Comparison of ENCODE assay signal across 1 cellular context in the genomic region with DNA sequence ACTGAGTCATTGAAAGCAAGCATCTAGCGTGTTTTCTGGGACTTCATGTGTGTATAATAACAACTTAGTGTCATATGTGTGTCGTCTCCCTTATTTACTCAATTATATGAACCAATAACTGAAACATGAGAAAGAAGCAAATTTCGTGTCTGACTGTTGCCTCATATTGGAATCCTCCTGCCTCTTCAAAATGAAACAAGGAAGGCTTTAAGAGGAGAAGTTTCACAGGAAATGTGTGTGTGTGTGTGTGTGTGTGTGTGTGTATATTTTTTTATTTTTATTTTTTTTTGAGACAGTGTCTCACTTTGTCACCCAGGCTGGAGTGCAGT.
TF ChIP-seq lines count a peak whose summit lies in the region.

No MANE protein-coding gene starts in this region.

TF ChIP-seq in GM23338, 12 proteins besides CTCF, POLR2A, EP300 and RAD21 (continued from another document):
- TF ChIP-seq REST (IDR thresholded peaks at IDR 0.05; ENCODE audit: unreplicated experiment): no peak
- TF ChIP-seq, protein P1, sequence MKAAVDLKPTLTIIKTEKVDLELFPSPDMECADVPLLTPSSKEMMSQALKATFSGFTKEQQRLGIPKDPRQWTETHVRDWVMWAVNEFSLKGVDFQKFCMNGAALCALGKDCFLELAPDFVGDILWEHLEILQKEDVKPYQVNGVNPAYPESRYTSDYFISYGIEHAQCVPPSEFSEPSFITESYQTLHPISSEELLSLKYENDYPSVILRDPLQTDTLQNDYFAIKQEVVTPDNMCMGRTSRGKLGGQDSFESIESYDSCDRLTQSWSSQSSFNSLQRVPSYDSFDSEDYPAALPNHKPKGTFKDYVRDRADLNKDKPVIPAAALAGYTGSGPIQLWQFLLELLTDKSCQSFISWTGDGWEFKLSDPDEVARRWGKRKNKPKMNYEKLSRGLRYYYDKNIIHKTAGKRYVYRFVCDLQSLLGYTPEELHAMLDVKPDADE (IDR thresholded peaks at IDR 0.05): no peak
- no peak for TF ChIP-seq ZNF462 (CRISPR knock-in tag; IDR thresholded peaks at IDR 0.05)
- TF ChIP-seq CREB1 (CRISPR knock-in tag; IDR thresholded peaks at IDR 0.05; ENCODE audit: low read depth): no peak
